Comparison of ENCODE assay signal across 22 cellular contexts in the genomic region with DNA sequence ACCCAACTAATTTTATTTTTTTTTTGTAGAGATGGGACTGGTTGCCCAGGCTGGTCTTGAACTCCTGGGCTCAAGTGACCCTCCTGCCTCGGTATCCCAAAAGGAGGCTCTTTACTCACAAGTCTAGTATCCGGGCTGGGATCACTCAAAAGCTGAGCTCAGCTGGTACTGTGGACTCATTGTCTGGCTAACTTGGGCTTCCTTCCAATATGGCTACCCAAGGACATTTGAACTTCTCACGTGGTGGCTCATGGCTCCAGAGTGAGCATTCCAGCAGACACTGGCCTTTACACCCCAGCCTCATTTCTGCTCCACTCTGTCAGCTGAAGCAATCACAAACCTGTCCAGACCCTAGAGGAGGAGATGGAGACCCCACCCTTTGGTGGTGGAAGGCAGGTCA. TPM values are rescaled to one million over a fixed set of nuclear protein-coding genes. Genes with fewer than 3 reads are reported as not detected.
A peak's percentile ranks its signal among the peaks of the same experiment; 100 is the strongest.
DNase-seq lines count a peak whose midpoint lies in the region; ATAC-seq, FAIRE-seq and TF ChIP-seq lines count a peak whose summit lies in the region.
"Had no signal": no experiment of that assay in that cellular context is flagged by ENCODE, and none has a peak within 500 bp of the region (broad histone marks: within the 10 kb centered on the region; RNA-seq: fewer than 3 reads in every experiment).

No MANE protein-coding gene starts in this region.

- intact Hi-C loops in natural killer cell (cut with micrococcal nuclease) (no loop called here), GM12878 (cut with micrococcal nuclease; ENCODE audit: unreplicated experiment) (no loop called here)

- H3K4me3 Mint-ChIP-seq in natural killer cell treated with Interleukin-12 subunit alpha and Interleukin-12 subunit beta and Interleukin-15 and Interleukin-18, amount 100 ng/mL, for 72 hours = no peak overlapping the region
- H3K4me3 Mint-ChIP-seq in natural killer cell = no peak overlapping the region
- H3K4me3 Mint-ChIP-seq: CD4-positive, alpha-beta T cell; GM23338 had no signal

- H3K27me3 ChIP-seq in GM12878 (replicated peaks in 1 of 2; ENCODE audit: control insufficient read depth in 2 of 2, insufficient read depth in 2 of 2, low read length in 1 of 2) (0 out of 4 replicates have a peak, but pooled peaks cover 0 to 1% of the 10 kb centered on the region in 2 experiments), gastroesophageal sphincter (peaks cover 16% of the 10 kb centered on the region)

- peak; percentile 12 for DNase-seq in natural killer cell treated with Interleukin-12 subunit alpha and Interleukin-12 subunit beta and Interleukin-15 and Interleukin-18, amount 100 ng/mL, for 72 hours (ENCODE audit: low spot score)
- DNase-seq in natural killer cell (no peak), GM12878 (ENCODE audit: low read depth, low spot score) (no peak), DMS153 (lab: John Stamatoyannopoulos, UW) (no peak)
- no peak for DNase-seq in effector CD8-positive, alpha-beta T cell (lab: John Stamatoyannopoulos, UW)
- DNase-seq: ACHN; CD4-positive, alpha-beta T cell; H7; Kasumi-1; KBM-7 had no signal

- TF ChIP-seq RAD21 in Ishikawa (IDR thresholded peaks at IDR 0.05; ENCODE audit: low read depth) (no peak), GM12878 (IDR thresholded peaks at IDR 0.05; ENCODE audit: insufficient read depth, low read depth, low read length) (no peak)

- no peak for ATAC-seq in natural killer cell treated with Interleukin-12 subunit alpha and Interleukin-12 subunit beta and Interleukin-15 and Interleukin-18, amount 100 ng/mL, for 72 hours
- ATAC-seq in natural killer cell (no peak), GM12878 (no peak), gastroesophageal sphincter (no peak)
- ATAC-seq: GM23338 had no signal

- 26% methylated on average over 3 of the region's 3 CpGs for WGBS in GM12878 (ENCODE audit: insufficient coverage, insufficient replicate concordance, low lambda C conversion rate, missing lambda C conversion rate)
- 94% methylated on average over 3 of the region's 3 CpGs; no CpG with 5 or more reads in 1 of the 2 donors for WGBS in gastroesophageal sphincter (ENCODE audit: low coverage in 1 of 2), 2 donors

- H3K4me1 ChIP-seq in GM12878 (ENCODE audit: control insufficient read depth, insufficient read depth, low read length) (peaks cover 4% of the 10 kb centered on the region; the same call in 1 of the 2 replicates), gastroesophageal sphincter (no peaks in the 10 kb centered on the region)

- SMC1A ChIA-PET in GM12878 (lab: Charles Lee; ENCODE audit: uncharacterized antibody, unreplicated experiment) = interaction anchor here (0.6 to 2.7 kb wide), 5 partner anchors 11 to 65 kb away, joined by 3 to 17 read pairs (median 5); no protein-coding TSS in a partner anchor

- H3K36me3 ChIP-seq in GM12878 (ENCODE audit: control insufficient read depth in 2 of 2, insufficient read depth in 2 of 2, low read length in 1 of 2) (no peaks in the 10 kb centered on the region), gastroesophageal sphincter (no peaks in the 10 kb centered on the region)

- H3K9me3 Mint-ChIP-seq in natural killer cell treated with Interleukin-12 subunit alpha and Interleukin-12 subunit beta and Interleukin-15 and Interleukin-18, amount 100 ng/mL, for 72 hours = no peaks in the 10 kb centered on the region
- H3K9me3 Mint-ChIP-seq in natural killer cell = no peaks in the 10 kb centered on the region
- H3K9me3 Mint-ChIP-seq: CD4-positive, alpha-beta T cell had no signal

- CTCF ChIA-PET in GM12878 (lab: Yijun Ruan, JAX) = interaction anchor here (0.7 to 3.0 kb wide), 9 partner anchors 15 to 75 kb away, joined by 3 to 26 read pairs (median 6); a partner anchor contains a TSS

- no TSS peak for BruUV-seq in GM12878 (replicated peaks; lab: Mats Ljungman, UMichigan)

- no peak overlapping the region for H3K4me3 ChIP-seq in GM12878
- H3K4me3 ChIP-seq in gastroesophageal sphincter = no peak overlapping the region
- H3K4me3 ChIP-seq: GM23338 had no signal

- H3K27ac Mint-ChIP-seq in natural killer cell treated with Interleukin-12 subunit alpha and Interleukin-12 subunit beta and Interleukin-15 and Interleukin-18, amount 100 ng/mL, for 72 hours = no peak overlapping the region
- H3K27ac Mint-ChIP-seq in natural killer cell = no peak overlapping the region
- H3K27ac Mint-ChIP-seq: CD4-positive, alpha-beta T cell; GM23338 had no signal

- TF ChIP-seq EP300 in Ishikawa (IDR thresholded peaks at IDR 0.05; ENCODE audit: borderline replicate concordance) (no peak), GM12878 (IDR thresholded peaks at IDR 0.05; ENCODE audit: borderline replicate concordance in 1 of 2, control insufficient read depth in 1 of 2, low read depth in 2 of 2, low read length in 2 of 2) (no peak), gastroesophageal sphincter (IDR thresholded peaks at IDR 0.05) (no peak)

- H3K4me1 Mint-ChIP-seq in natural killer cell treated with Interleukin-12 subunit alpha and Interleukin-12 subunit beta and Interleukin-15 and Interleukin-18, amount 100 ng/mL, for 72 hours (ENCODE audit: low read depth in 2 of 2) = peaks cover 0 to 10% of the 10 kb centered on the region in 2 donors
- H3K4me1 Mint-ChIP-seq in natural killer cell = peaks cover 0 to 10% of the 10 kb centered on the region in 2 donors

- no peak overlapping the region for H3K4me2 ChIP-seq in GM12878 (ENCODE audit: control insufficient read depth, insufficient read depth)
- H3K4me2 ChIP-seq: GM23338 had no signal

- RAD21 ChIA-PET in GM12878 (lab: Charles Lee; ENCODE audit: unreplicated experiment) = interaction anchor here (0.8 to 1.5 kb wide), 4 partner anchors 15 to 65 kb away, joined by 3 to 4 read pairs (median 4); no protein-coding TSS in a partner anchor

- POLR2A ChIA-PET in GM12878 (lab: Charles Lee) = no interaction called here

- H2AFZ ChIP-seq in GM12878 (ENCODE audit: control insufficient read depth, low read depth, low read length) = no peak overlapping the region
- H2AFZ ChIP-seq: GM23338 had no signal

- H3K27ac ChIP-seq in GM12878 (ENCODE audit: control insufficient read depth, insufficient read depth) (no peak overlapping the region), temporal lobe (ENCODE audit: low read depth, low read length) (peak overlapping the region; percentile 31), gastroesophageal sphincter (no peak overlapping the region)
- H3K27ac ChIP-seq: C4-2B, HL-60 had no signal

- H3K9me3 ChIP-seq in GM12878 (replicated peaks; ENCODE audit: control insufficient read depth, insufficient read depth, low read length) = no peaks in the 10 kb centered on the region; the same call in 2 of the 3 replicates
- H3K9me3 ChIP-seq in gastroesophageal sphincter = peaks cover 0 to 9% (median 0%) of the 10 kb centered on the region in 3 donors

- no peaks in the 10 kb centered on the region for H3K36me3 Mint-ChIP-seq in natural killer cell treated with Interleukin-12 subunit alpha and Interleukin-12 subunit beta and Interleukin-15 and Interleukin-18, amount 100 ng/mL, for 72 hours
- no peaks in the 10 kb centered on the region for H3K36me3 Mint-ChIP-seq in natural killer cell

- peaks cover 6% of the 10 kb centered on the region in 2 donors for H3K27me3 Mint-ChIP-seq in natural killer cell treated with Interleukin-12 subunit alpha and Interleukin-12 subunit beta and Interleukin-15 and Interleukin-18, amount 100 ng/mL, for 72 hours
- peaks cover 0 to 3% of the 10 kb centered on the region in 2 donors for H3K27me3 Mint-ChIP-seq in natural killer cell (ENCODE audit: low read depth in 2 of 2)
- H3K27me3 Mint-ChIP-seq: CD4-positive, alpha-beta T cell had no signal

- TF ChIP-seq POLR2A in GM12878 (IDR thresholded peaks at IDR 0.05; ENCODE audit: low read depth, low read length) (no peak), gastroesophageal sphincter (IDR thresholded peaks at IDR 0.05) (no peak)

- no peaks in the 10 kb centered on the region for H4K20me1 ChIP-seq in GM12878 (ENCODE audit: control insufficient read depth, insufficient read depth)

- TF ChIP-seq CTCF in natural killer cell (IDR thresholded peaks at IDR 0.05) (no peak), GM12878 (IDR thresholded peaks at IDR 0.05 in 2 of 3, conservative IDR thresholded peaks at IDR 0.05 in 1 of 3; ENCODE audit: control insufficient read depth in 2 of 3, extremely low read depth in 1 of 3, insufficient read depth in 1 of 3, low read depth in 3 of 3, low read length in 3 of 3) (no peak), gastroesophageal sphincter (IDR thresholded peaks at IDR 0.05) (no peak)

- H3K9ac ChIP-seq in GM12878 (ENCODE audit: control insufficient read depth, insufficient read depth, low read length) = no peak overlapping the region

- no peak for FAIRE-seq in GM12878 (lab: Jason Lieb, UNC)
- FAIRE-seq: A204.1, G401.6, GM12892, GM18507 had no signal

- in situ Hi-C loops in GM12878 (cut with MboI) = no loop called here

- H3K79me2 ChIP-seq in GM12878 (ENCODE audit: control insufficient read depth, insufficient read depth, low read length) = no peaks in the 10 kb centered on the region

RNA-seq across cellular contexts. Expression of a gene that starts 28.9 kb away (rescaled TPM):
- under 1 TPM in 1 of 2 donors, not detected in 1; 0.31 TPM for total RNA-seq in natural killer cell treated with Interleukin-12 subunit alpha and Interleukin-12 subunit beta and Interleukin-15 and Interleukin-18, amount 100 ng/mL, for 72 hours
- not detected for total RNA-seq in natural killer cell
- not detected in 2 replicates for total RNA-seq in GM12878 (2013; cell fraction: nucleolus; rRNA removed)
- total RNA-seq in GM12878 (2014; rRNA removed) = not detected in 2 replicates
- not detected in 2 replicates for total RNA-seq in GM12878 (2014; rRNA removed; fragmentation: Illumina TruSeq; extraction: Trizol)
- 0.13 and 0.21 TPM in 2 replicates for total RNA-seq in GM12878 (2021)
- not detected for polyA plus RNA-seq in GM12878 (2011; ENCODE audit: low read depth)
- polyA plus RNA-seq in GM12878 (2011; rRNA removed) = not detected in 2 replicates
- not detected in 2 replicates for polyA plus RNA-seq in GM12878 (2011; cell fraction: cytosol; rRNA removed)
- 0.12 TPM in 1 of 2 replicates, not detected in the other for polyA plus RNA-seq in GM12878 (2011; cell fraction: nucleus; rRNA removed)
- polyA plus RNA-seq in GM12878 (2012) = not detected in 2 replicates
- polyA plus RNA-seq in GM12878 (2014; fragmentation: Illumina TruSeq; extraction: Trizol) = not detected in 2 replicates
- polyA plus RNA-seq in GM12878 (2014; fragmentation: Nextera tagmentation; extraction: Ambion mirVana) = not detected
- 0.16 TPM in 1 of 2 replicates, not detected in the other for polyA plus RNA-seq in GM12878 (2014; rRNA removed)
- polyA plus RNA-seq in GM12878 (2016; fragmentation: Nextera tagmentation; extraction: Ambion mirVana) = under 1 TPM in 1 of 2 experiments, not detected in 1; 0.35 TPM
- not detected in 2 replicates for polyA minus RNA-seq in GM12878 (2011; rRNA and poly(A)+ RNA removed)
- not detected in 2 replicates for polyA minus RNA-seq in GM12878 (2011; cell fraction: cytosol; rRNA and poly(A)+ RNA removed)
- polyA minus RNA-seq in GM12878 (2011; cell fraction: nucleus; rRNA and poly(A)+ RNA removed) = not detected in 2 replicates
- not detected for total RNA-seq in temporal lobe
- 1 to 10 TPM in 1 of 4 donors, under 1 TPM in 2, not detected in 1; 0.17 to 1.2 (median 0.27) TPM for total RNA-seq in gastroesophageal sphincter
- total RNA-seq: CD4-positive, alpha-beta T cell; HT1080 had no signal
- polyA plus RNA-seq: BJ had no signal

RNA-seq across cellular contexts. Expression of a gene that starts 40.2 kb away (rescaled TPM):
- under 1 TPM; 0.52 to 0.95 TPM for total RNA-seq in natural killer cell treated with Interleukin-12 subunit alpha and Interleukin-12 subunit beta and Interleukin-15 and Interleukin-18, amount 100 ng/mL, for 72 hours
- 1 to 10 TPM in 2 of 3 donors, under 1 TPM in 1; 0.94 to 1.5 (median 1.1) TPM for total RNA-seq in natural killer cell
- 0.50 and 0.73 TPM in 2 replicates for total RNA-seq in GM12878 (2013; cell fraction: nucleolus; rRNA removed)
- 0.06 and 0.16 TPM in 2 replicates for total RNA-seq in GM12878 (2014; rRNA removed)
- total RNA-seq in GM12878 (2014; rRNA removed; fragmentation: Illumina TruSeq; extraction: Trizol) = 0.04 TPM in 1 of 2 replicates, not detected in the other
- total RNA-seq in GM12878 (2021) = 0.27 and 0.33 TPM in 2 replicates
- 0.07 TPM for polyA plus RNA-seq in GM12878 (2011; ENCODE audit: low read depth)
- 0.04 and 0.11 TPM in 2 replicates for polyA plus RNA-seq in GM12878 (2011; rRNA removed)
- 0.09 and 0.15 TPM in 2 replicates for polyA plus RNA-seq in GM12878 (2011; cell fraction: cytosol; rRNA removed)
- 0.79 and 0.83 TPM in 2 replicates for polyA plus RNA-seq in GM12878 (2011; cell fraction: nucleus; rRNA removed)
- 0.15 and 0.16 TPM in 2 replicates for polyA plus RNA-seq in GM12878 (2012)
- polyA plus RNA-seq in GM12878 (2014; fragmentation: Illumina TruSeq; extraction: Trizol) = 0.13 and 0.62 TPM in 2 replicates
- not detected for polyA plus RNA-seq in GM12878 (2014; fragmentation: Nextera tagmentation; extraction: Ambion mirVana)
- 0.34 and 0.54 TPM in 2 replicates for polyA plus RNA-seq in GM12878 (2014; rRNA removed)
- polyA plus RNA-seq in GM12878 (2016; fragmentation: Nextera tagmentation; extraction: Ambion mirVana) = under 1 TPM in 1 of 2 experiments, not detected in 1; 0.08 TPM
- polyA minus RNA-seq in GM12878 (2011; rRNA and poly(A)+ RNA removed) = 0.07 and 0.26 TPM in 2 replicates
- not detected in 2 replicates for polyA minus RNA-seq in GM12878 (2011; cell fraction: cytosol; rRNA and poly(A)+ RNA removed)
- 0.12 and 0.29 TPM in 2 replicates for polyA minus RNA-seq in GM12878 (2011; cell fraction: nucleus; rRNA and poly(A)+ RNA removed)
- total RNA-seq in temporal lobe = 0.49 TPM
- total RNA-seq in gastroesophageal sphincter = 10 to 100 TPM in 2 of 4 donors, 1 to 10 TPM in 2; 5.3 to 13.2 (median 9.5) TPM

RNA-seq across cellular contexts. Expression of a gene that starts 45.2 kb away (rescaled TPM):
- not detected for total RNA-seq in natural killer cell treated with Interleukin-12 subunit alpha and Interleukin-12 subunit beta and Interleukin-15 and Interleukin-18, amount 100 ng/mL, for 72 hours
- total RNA-seq in natural killer cell = not detected
- total RNA-seq in GM12878 (2013; cell fraction: nucleolus; rRNA removed) = not detected in 2 replicates
- not detected in 2 replicates for total RNA-seq in GM12878 (2014; rRNA removed)
- total RNA-seq in GM12878 (2014; rRNA removed; fragmentation: Illumina TruSeq; extraction: Trizol) = not detected in 2 replicates
- 0.44 and 0.80 TPM in 2 replicates for total RNA-seq in GM12878 (2021)
- not detected for polyA plus RNA-seq in GM12878 (2011; ENCODE audit: low read depth)
- not detected in 2 replicates for polyA plus RNA-seq in GM12878 (2011; rRNA removed)
- polyA plus RNA-seq in GM12878 (2011; cell fraction: cytosol; rRNA removed) = not detected in 2 replicates
- polyA plus RNA-seq in GM12878 (2011; cell fraction: nucleus; rRNA removed) = not detected in 2 replicates
- polyA plus RNA-seq in GM12878 (2012) = not detected in 2 replicates
- polyA plus RNA-seq in GM12878 (2014; fragmentation: Illumina TruSeq; extraction: Trizol) = not detected in 2 replicates
- polyA plus RNA-seq in GM12878 (2014; fragmentation: Nextera tagmentation; extraction: Ambion mirVana) = under 1 TPM in 1 of 2 experiments, not detected in 1; 0.09 TPM
- not detected in 2 replicates for polyA plus RNA-seq in GM12878 (2014; rRNA removed)
- polyA plus RNA-seq in GM12878 (2016; fragmentation: Nextera tagmentation; extraction: Ambion mirVana) = not detected
- not detected in 2 replicates for polyA minus RNA-seq in GM12878 (2011; rRNA and poly(A)+ RNA removed)
- polyA minus RNA-seq in GM12878 (2011; cell fraction: cytosol; rRNA and poly(A)+ RNA removed) = not detected in 2 replicates
- not detected in 2 replicates for polyA minus RNA-seq in GM12878 (2011; cell fraction: nucleus; rRNA and poly(A)+ RNA removed)
- total RNA-seq in temporal lobe = not detected
- 10 to 100 TPM in 1 of 4 donors, 1 to 10 TPM in 3; 1.2 to 38.8 (median 4.2) TPM for total RNA-seq in gastroesophageal sphincter
- total RNA-seq: CD4-positive, alpha-beta T cell; GM23338; H7; HT1080 had no signal
- polyA plus RNA-seq: BJ had no signal
